ENCODE assay signal across 1 cellular context in the genomic region with DNA sequence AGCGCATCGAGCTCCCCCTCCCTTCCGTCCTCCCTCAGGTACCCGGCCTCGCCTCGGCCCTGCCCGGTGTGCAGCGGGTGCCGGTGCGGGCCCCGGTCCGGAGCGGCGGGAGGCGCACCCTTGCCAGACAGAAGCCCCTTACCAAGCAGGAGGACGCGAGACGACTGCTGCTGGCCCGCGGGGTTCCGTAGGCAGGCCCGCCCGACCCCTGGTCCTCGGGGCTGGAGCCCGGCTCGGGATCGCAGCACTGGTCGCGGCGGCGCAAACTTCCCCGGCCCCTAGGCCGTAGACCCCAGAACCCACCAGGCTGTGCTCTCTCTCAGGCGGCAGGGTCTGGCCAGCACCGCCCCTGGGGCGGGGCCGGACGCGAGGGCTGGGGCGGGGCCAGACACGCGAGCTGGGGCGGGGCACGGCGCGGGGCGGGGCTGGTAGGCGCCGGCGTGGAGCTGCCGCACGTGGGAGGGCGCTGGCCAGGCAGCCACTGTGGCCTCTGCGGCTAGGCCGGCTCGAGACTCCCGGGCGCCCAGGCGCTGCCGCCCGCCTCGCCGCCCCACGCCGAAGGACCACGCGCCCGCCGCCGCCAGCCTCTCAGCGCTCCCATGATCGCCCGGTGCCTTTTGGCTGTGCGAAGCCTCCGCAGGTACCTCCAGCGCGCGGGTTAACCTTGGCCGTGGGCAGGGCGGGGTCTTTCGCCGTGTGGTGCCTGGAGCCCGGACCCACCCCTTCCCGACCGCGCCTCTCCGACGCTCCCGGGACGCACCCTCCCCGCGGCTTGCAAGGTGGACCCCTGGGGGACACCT.
TF ChIP-seq lines count a peak whose summit lies in the region.

Gene NLN, plus strand, starts transcription at position 431 of the 800 bp plus-strand sequence. Its CDS starts 169 bp downstream, at position 600.
A gene with protein sequence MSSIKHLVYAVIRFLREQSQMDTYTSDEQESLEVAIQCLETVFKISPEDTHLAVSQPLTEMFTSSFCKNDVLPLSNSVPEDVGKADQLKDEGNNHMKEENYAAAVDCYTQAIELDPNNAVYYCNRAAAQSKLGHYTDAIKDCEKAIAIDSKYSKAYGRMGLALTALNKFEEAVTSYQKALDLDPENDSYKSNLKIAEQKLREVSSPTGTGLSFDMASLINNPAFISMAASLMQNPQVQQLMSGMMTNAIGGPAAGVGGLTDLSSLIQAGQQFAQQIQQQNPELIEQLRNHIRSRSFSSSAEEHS (minus strand): TSS at position 335 of the 800 bp plus-strand sequence. CDS start 1,302 bp downstream, outside the sequence.

TF ChIP-seq in HepG2, 621 proteins besides CTCF, POLR2A, EP300 and RAD21 (continued from another document and continues in another):
- TF ChIP-seq, protein P1, sequence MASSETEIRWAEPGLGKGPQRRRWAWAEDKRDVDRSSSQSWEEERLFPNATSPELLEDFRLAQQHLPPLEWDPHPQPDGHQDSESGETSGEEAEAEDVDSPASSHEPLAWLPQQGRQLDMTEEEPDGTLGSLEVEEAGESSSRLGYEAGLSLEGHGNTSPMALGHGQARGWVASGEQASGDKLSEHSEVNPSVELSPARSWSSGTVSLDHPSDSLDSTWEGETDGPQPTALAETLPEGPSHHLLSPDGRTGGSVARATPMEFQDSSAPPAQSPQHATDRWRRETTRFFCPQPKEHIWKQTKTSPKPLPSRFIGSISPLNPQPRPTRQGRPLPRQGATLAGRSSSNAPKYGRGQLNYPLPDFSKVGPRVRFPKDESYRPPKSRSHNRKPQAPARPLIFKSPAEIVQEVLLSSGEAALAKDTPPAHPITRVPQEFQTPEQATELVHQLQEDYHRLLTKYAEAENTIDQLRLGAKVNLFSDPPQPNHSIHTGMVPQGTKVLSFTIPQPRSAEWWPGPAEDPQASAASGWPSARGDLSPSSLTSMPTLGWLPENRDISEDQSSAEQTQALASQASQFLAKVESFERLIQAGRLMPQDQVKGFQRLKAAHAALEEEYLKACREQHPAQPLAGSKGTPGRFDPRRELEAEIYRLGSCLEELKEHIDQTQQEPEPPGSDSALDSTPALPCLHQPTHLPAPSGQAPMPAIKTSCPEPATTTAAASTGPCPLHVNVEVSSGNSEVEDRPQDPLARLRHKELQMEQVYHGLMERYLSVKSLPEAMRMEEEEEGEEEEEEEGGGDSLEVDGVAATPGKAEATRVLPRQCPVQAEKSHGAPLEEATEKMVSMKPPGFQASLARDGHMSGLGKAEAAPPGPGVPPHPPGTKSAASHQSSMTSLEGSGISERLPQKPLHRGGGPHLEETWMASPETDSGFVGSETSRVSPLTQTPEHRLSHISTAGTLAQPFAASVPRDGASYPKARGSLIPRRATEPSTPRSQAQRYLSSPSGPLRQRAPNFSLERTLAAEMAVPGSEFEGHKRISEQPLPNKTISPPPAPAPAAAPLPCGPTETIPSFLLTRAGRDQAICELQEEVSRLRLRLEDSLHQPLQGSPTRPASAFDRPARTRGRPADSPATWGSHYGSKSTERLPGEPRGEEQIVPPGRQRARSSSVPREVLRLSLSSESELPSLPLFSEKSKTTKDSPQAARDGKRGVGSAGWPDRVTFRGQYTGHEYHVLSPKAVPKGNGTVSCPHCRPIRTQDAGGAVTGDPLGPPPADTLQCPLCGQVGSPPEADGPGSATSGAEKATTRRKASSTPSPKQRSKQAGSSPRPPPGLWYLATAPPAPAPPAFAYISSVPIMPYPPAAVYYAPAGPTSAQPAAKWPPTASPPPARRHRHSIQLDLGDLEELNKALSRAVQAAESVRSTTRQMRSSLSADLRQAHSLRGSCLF (CRISPR knock-in tag; IDR thresholded peaks at IDR 0.05; ENCODE audit: borderline replicate concordance) = no peak
- no peak for TF ChIP-seq GZF1 (CRISPR knock-in tag; IDR thresholded peaks at IDR 0.05)
- no peak for TF ChIP-seq ZFP41 (CRISPR knock-in tag; IDR thresholded peaks at IDR 0.05; ENCODE audit: borderline replicate concordance)
- TF ChIP-seq RBFOX2 (IDR thresholded peaks at IDR 0.05; ENCODE audit: low read depth, low read length) = peak; percentile 81
- TF ChIP-seq BHLHE40 (IDR thresholded peaks at IDR 0.05; ENCODE audit: low read length) = peak; percentile 76; the same call in 1 of the 2 replicates
- no peak for TF ChIP-seq ELK4 (CRISPR knock-in tag; IDR thresholded peaks at IDR 0.05; ENCODE audit: borderline replicate concordance)
- no peak for TF ChIP-seq MAFK (conservative IDR thresholded peaks at IDR 0.05 in 1 of 2, IDR thresholded peaks at IDR 0.05 in 1 of 2; ENCODE audit: low read length in 2 of 2)
- peak; percentile 66; the same call in 1 of the 2 replicates for TF ChIP-seq ARNT2 (CRISPR knock-in tag; IDR thresholded peaks at IDR 0.05; ENCODE audit: low read depth)
- TF ChIP-seq GMEB1 (CRISPR knock-in tag; IDR thresholded peaks at IDR 0.05; ENCODE audit: borderline replicate concordance) = no peak
- no peak for TF ChIP-seq NPAS2 (CRISPR knock-in tag; IDR thresholded peaks at IDR 0.05; ENCODE audit: borderline replicate concordance)
- TF ChIP-seq SRSF1 (optimal IDR thresholded peaks at IDR 0.05; ENCODE audit: low read depth, low read length) = no peak
- no peak for TF ChIP-seq HOXD1 (CRISPR knock-in tag; IDR thresholded peaks at IDR 0.05)
- no peak; the same call in 1 of the 2 replicates for TF ChIP-seq ZNF253 (CRISPR knock-in tag; IDR thresholded peaks at IDR 0.05; ENCODE audit: borderline replicate concordance)
- no peak for TF ChIP-seq SNAPC2 (CRISPR knock-in tag; IDR thresholded peaks at IDR 0.05)
- TF ChIP-seq ELF1 (CRISPR knock-in tag; IDR thresholded peaks at IDR 0.05) = no peak
- TF ChIP-seq, protein P2, sequence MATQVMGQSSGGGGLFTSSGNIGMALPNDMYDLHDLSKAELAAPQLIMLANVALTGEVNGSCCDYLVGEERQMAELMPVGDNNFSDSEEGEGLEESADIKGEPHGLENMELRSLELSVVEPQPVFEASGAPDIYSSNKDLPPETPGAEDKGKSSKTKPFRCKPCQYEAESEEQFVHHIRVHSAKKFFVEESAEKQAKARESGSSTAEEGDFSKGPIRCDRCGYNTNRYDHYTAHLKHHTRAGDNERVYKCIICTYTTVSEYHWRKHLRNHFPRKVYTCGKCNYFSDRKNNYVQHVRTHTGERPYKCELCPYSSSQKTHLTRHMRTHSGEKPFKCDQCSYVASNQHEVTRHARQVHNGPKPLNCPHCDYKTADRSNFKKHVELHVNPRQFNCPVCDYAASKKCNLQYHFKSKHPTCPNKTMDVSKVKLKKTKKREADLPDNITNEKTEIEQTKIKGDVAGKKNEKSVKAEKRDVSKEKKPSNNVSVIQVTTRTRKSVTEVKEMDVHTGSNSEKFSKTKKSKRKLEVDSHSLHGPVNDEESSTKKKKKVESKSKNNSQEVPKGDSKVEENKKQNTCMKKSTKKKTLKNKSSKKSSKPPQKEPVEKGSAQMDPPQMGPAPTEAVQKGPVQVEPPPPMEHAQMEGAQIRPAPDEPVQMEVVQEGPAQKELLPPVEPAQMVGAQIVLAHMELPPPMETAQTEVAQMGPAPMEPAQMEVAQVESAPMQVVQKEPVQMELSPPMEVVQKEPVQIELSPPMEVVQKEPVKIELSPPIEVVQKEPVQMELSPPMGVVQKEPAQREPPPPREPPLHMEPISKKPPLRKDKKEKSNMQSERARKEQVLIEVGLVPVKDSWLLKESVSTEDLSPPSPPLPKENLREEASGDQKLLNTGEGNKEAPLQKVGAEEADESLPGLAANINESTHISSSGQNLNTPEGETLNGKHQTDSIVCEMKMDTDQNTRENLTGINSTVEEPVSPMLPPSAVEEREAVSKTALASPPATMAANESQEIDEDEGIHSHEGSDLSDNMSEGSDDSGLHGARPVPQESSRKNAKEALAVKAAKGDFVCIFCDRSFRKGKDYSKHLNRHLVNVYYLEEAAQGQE (IDR thresholded peaks at IDR 0.05; ENCODE audit: borderline replicate concordance in 1 of 2, low read depth in 1 of 2, low read length in 2 of 2) = no peak
- 0 out of 2 replicates have a peak, but pooled peaks have one; percentile 55 for TF ChIP-seq ZNF138 (CRISPR knock-in tag; IDR thresholded peaks at IDR 0.05; ENCODE audit: low read depth)
- TF ChIP-seq ZNF205 (CRISPR knock-in tag; IDR thresholded peaks at IDR 0.05) = no peak
- peak; percentile 68 for TF ChIP-seq ZNF263 (CRISPR knock-in tag; IDR thresholded peaks at IDR 0.05)
- no peak for TF ChIP-seq NFE2 (CRISPR knock-in tag; IDR thresholded peaks at IDR 0.05)
- TF ChIP-seq TBX3 (IDR thresholded peaks at IDR 0.05; ENCODE audit: borderline replicate concordance) = no peak
- TF ChIP-seq, protein P3, sequence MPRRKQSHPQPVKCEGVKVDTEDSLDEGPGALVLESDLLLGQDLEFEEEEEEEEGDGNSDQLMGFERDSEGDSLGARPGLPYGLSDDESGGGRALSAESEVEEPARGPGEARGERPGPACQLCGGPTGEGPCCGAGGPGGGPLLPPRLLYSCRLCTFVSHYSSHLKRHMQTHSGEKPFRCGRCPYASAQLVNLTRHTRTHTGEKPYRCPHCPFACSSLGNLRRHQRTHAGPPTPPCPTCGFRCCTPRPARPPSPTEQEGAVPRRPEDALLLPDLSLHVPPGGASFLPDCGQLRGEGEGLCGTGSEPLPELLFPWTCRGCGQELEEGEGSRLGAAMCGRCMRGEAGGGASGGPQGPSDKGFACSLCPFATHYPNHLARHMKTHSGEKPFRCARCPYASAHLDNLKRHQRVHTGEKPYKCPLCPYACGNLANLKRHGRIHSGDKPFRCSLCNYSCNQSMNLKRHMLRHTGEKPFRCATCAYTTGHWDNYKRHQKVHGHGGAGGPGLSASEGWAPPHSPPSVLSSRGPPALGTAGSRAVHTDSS (CRISPR knock-in tag; conservative IDR thresholded peaks at IDR 0.05) = no peak
- 0 out of 2 replicates have a peak, but pooled peaks have one; percentile 46 for TF ChIP-seq PRMT3 (CRISPR knock-in tag; IDR thresholded peaks at IDR 0.05; ENCODE audit: borderline replicate concordance, low read depth)
- TF ChIP-seq TARDBP (CRISPR knock-in tag; IDR thresholded peaks at IDR 0.05) = no peak
- TF ChIP-seq ZNF574 (CRISPR knock-in tag; IDR thresholded peaks at IDR 0.05) = peak; percentile 23; the same call in 1 of the 2 replicates
- no peak for TF ChIP-seq SOX5 (CRISPR knock-in tag; IDR thresholded peaks at IDR 0.05; ENCODE audit: borderline replicate concordance)
- peak; percentile 57; the same call in 1 of the 2 replicates for TF ChIP-seq ZBTB8A (CRISPR knock-in tag; IDR thresholded peaks at IDR 0.05; ENCODE audit: borderline replicate concordance, low read depth)
- TF ChIP-seq ZNF75D (CRISPR knock-in tag; IDR thresholded peaks at IDR 0.05; ENCODE audit: borderline replicate concordance) = no peak
- TF ChIP-seq BORCS8-MEF2B (CRISPR knock-in tag; IDR thresholded peaks at IDR 0.05) = no peak
- no peak for TF ChIP-seq ZNF496 (CRISPR knock-in tag; IDR thresholded peaks at IDR 0.05; ENCODE audit: insufficient replicate concordance)
- no peak for TF ChIP-seq PBX2 (CRISPR knock-in tag; IDR thresholded peaks at IDR 0.05)
- TF ChIP-seq ZBTB38 (CRISPR knock-in tag; IDR thresholded peaks at IDR 0.05) = 0 out of 2 replicates have a peak, but pooled peaks have one; percentile 14
- TF ChIP-seq SCMH1 (CRISPR knock-in tag; IDR thresholded peaks at IDR 0.05; ENCODE audit: borderline replicate concordance) = no peak
- TF ChIP-seq CHCHD3 (CRISPR knock-in tag; IDR thresholded peaks at IDR 0.05) = no peak
- TF ChIP-seq, protein P4, sequence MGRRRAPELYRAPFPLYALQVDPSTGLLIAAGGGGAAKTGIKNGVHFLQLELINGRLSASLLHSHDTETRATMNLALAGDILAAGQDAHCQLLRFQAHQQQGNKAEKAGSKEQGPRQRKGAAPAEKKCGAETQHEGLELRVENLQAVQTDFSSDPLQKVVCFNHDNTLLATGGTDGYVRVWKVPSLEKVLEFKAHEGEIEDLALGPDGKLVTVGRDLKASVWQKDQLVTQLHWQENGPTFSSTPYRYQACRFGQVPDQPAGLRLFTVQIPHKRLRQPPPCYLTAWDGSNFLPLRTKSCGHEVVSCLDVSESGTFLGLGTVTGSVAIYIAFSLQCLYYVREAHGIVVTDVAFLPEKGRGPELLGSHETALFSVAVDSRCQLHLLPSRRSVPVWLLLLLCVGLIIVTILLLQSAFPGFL (CRISPR knock-in tag; IDR thresholded peaks at IDR 0.05) = no peak
- TF ChIP-seq HIVEP1 (CRISPR knock-in tag; IDR thresholded peaks at IDR 0.05) = no peak
